In the genomic region with DNA sequence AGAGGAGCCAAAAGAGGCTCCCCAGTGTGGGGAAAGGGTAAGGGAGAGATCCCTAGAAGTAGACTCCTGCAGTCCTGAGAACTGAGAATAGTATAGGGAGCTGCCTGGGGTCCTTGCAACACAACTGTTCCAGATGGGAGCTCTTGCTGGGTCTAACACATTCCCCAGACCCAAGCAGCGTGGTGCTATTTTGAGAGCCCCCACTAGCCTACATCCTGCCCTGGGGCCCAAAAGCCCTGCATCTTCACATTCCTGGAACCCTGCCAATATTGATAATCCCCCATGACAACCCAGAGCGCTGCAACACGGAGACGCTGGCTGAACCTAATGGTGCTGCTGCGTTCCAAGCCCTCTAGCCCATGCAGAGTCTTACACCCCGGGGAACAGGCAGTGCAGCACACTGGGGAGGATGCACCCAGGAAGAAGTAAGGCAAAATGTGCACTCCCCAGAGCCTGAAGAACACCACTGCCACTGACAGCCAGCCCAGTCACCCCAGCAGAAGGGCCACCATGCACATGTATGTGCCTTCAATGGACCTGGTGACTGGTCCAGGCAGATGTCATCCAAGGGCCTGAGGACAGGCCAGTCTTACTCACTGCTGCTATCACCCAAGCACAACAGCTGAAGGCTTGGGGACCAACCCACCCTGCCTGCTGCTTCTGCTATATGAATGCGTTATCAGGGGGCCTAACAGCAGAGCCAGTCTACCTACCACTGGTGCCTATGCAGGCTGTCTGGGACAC, we compare ENCODE assay signal across 21 cellular contexts. TPM values are rescaled to one million over a fixed set of nuclear protein-coding genes. Genes with fewer than 3 reads are reported as not detected.
A peak's percentile ranks its signal among the peaks of the same experiment; 100 is the strongest.
DNase-seq lines count a peak whose midpoint lies in the region; FAIRE-seq and TF ChIP-seq lines count a peak whose summit lies in the region.
"Had no signal": no experiment of that assay in that cellular context is flagged by ENCODE, and none has a peak within 500 bp of the region (broad histone marks: within the 10 kb centered on the region; RNA-seq: fewer than 3 reads in every experiment).

No MANE protein-coding gene starts in this region.

- no peaks in the 10 kb centered on the region for H3K36me3 ChIP-seq in BE2C
- no peaks in the 10 kb centered on the region for H3K36me3 ChIP-seq in osteoblast (ENCODE audit: insufficient read depth, low read length)
- no peaks in the 10 kb centered on the region for H3K36me3 ChIP-seq in sigmoid colon

- H3K27ac ChIP-seq in osteoblast (ENCODE audit: low read depth, low read length) (no peak overlapping the region), sigmoid colon (no peak overlapping the region)
- H3K27ac ChIP-seq: testis had no signal

- no peak for TF ChIP-seq CTCF in BE2C (IDR thresholded peaks at IDR 0.05; ENCODE audit: low read depth, low read length)
- no peak for TF ChIP-seq CTCF in fibroblast of the aortic adventitia (IDR thresholded peaks at IDR 0.05; ENCODE audit: insufficient read depth, low read length)
- no peak for TF ChIP-seq CTCF in osteoblast (IDR thresholded peaks at IDR 0.05; ENCODE audit: extremely low read depth, low read depth, low read length)
- no peak for TF ChIP-seq CTCF in sigmoid colon (IDR thresholded peaks at IDR 0.05)

- no peak for FAIRE-seq in GM12892 (lab: Jason Lieb, UNC)

- TF ChIP-seq POLR2A in GM12892 (IDR thresholded peaks at IDR 0.05; ENCODE audit: low read depth, low read length), result no peak
- TF ChIP-seq POLR2A in sigmoid colon (IDR thresholded peaks at IDR 0.05), result no peak

- DNase-seq in BE2C, result peak; percentile 43
- peak; percentile 93 for DNase-seq in NCI-H82 (lab: John Stamatoyannopoulos, UW)
- DNase-seq in fibroblast of the aortic adventitia (ENCODE audit: low read depth), result peak; percentile 12
- peak; percentile 37 for DNase-seq in osteoblast (ENCODE audit: insufficient read length, low spot score, missing footprints)
- no peak for DNase-seq in cerebellar cortex (ENCODE audit: low spot score)
- DNase-seq in NCI-H2227 treated with DMSO at 0.1 percent for 48 hours (lab: John Stamatoyannopoulos, UW), result no peak
- DNase-seq in GM12892 (ENCODE audit: insufficient read length), result no peak
- no peak for DNase-seq in sigmoid colon
- DNase-seq: activated CD4-positive, alpha-beta T cell treated with anti-CD3 and anti-CD28 coated beads for 1 hour; activated CD8-positive, alpha-beta memory T cell treated with anti-CD3 and anti-CD28 coated beads for 24 hours; activated naive CD4-positive, alpha-beta T cell treated with anti-CD3 and anti-CD28 coated beads for 36 hours; activated T-cell treated with anti-CD3 and anti-CD28 coated beads, Interleukin-2, amount 50 U/mL, for 4 hours; anterior cingulate cortex; CD4-positive, CD25-positive, alpha-beta regulatory T cell; DMS 273 treated with DMSO at 0.1 percent for 48 hours; effector memory CD8-positive, alpha-beta T cell; GDM1; mucosa of descending colon; nucleus accumbens; testis had no signal

- peaks cover 4% of the 10 kb centered on the region for H3K4me1 ChIP-seq in BE2C
- peaks cover 12% of the 10 kb centered on the region for H3K4me1 ChIP-seq in osteoblast (ENCODE audit: insufficient read depth, low read length)
- peaks cover 0 to 19% (median 7%) of the 10 kb centered on the region in 4 donors for H3K4me1 ChIP-seq in sigmoid colon
- H3K4me1 ChIP-seq: testis had no signal

- no peak overlapping the region for H2AFZ ChIP-seq in osteoblast (ENCODE audit: low read length)

- no peaks in the 10 kb centered on the region for H3K9me3 ChIP-seq in BE2C
- H3K9me3 ChIP-seq in osteoblast (ENCODE audit: low read depth, low read length), result no peaks in the 10 kb centered on the region
- no peaks in the 10 kb centered on the region for H3K9me3 ChIP-seq in sigmoid colon
- H3K9me3 ChIP-seq: mucosa of descending colon, testis had no signal

- WGBS in sigmoid colon, 2 donors, result 83 to 90% methylated on average over 7 of the region's 7 CpGs

- H4K20me1 ChIP-seq in osteoblast (ENCODE audit: insufficient read depth, low read length), result peaks cover 2% of the 10 kb centered on the region

- H3K27me3 ChIP-seq in BE2C, result no peaks in the 10 kb centered on the region
- no peaks in the 10 kb centered on the region for H3K27me3 ChIP-seq in osteoblast (ENCODE audit: insufficient read depth, low read length)
- no peaks in the 10 kb centered on the region for H3K27me3 ChIP-seq in sigmoid colon
- H3K27me3 ChIP-seq: testis had no signal

- no peak for TF ChIP-seq EP300 in sigmoid colon (IDR thresholded peaks at IDR 0.05)

- H3K79me2 ChIP-seq in osteoblast (ENCODE audit: insufficient read depth, low read length), result peaks cover 12% of the 10 kb centered on the region

- H3K4me2 ChIP-seq in osteoblast (ENCODE audit: insufficient read depth, low read length), result no peak overlapping the region

- H3K4me3 ChIP-seq in BE2C (ENCODE audit: low read depth, low read length) (peak overlapping the region; percentile 2; the same call in 1 of the 2 replicates), fibroblast of the aortic adventitia (ENCODE audit: low read depth, low read length) (no peak overlapping the region), osteoblast (ENCODE audit: insufficient read depth, low read length) (no peak overlapping the region), sigmoid colon (no peak overlapping the region)
- H3K4me3 ChIP-seq: mucosa of descending colon, testis had no signal

- intact Hi-C loops in sigmoid colon (cut with DNase I), result no loop called here

RNA-seq across cellular contexts. Expression of gene RNF217, which starts 7.0 kb away (rescaled TPM):
- 8.6 TPM for polyA plus RNA-seq in BE2C (2012; ENCODE audit: insufficient read depth, insufficient read length, low read depth)
- total RNA-seq in fibroblast of the aortic adventitia (ENCODE audit: low replicate concordance) (24.9 and 25.3 TPM in 2 replicates), osteoblast (22.8 and 24.8 TPM in 2 replicates), sigmoid colon (10 to 100 TPM; 35.7 to 55.9 (median 49.2) TPM)
- not detected for polyA plus RNA-seq in GM12892 (2012; ENCODE audit: missing spikeins)
- 1 to 10 TPM; 1.8 to 3.0 (median 1.8) TPM for polyA plus RNA-seq in sigmoid colon
- total RNA-seq: HT-29 had no signal
- polyA plus RNA-seq: CD4-positive, CD25-positive, alpha-beta regulatory T cell had no signal

Comparison
In these comparisons a context has a peak if more than half of its experiments do, and no peak if none do; other contexts are left out.
1. DNase-seq: peak in BE2C (single experiment), NCI-H82 (single experiment), fibroblast of the aortic adventitia (single experiment) and osteoblast (single experiment); none in cerebellar cortex (single experiment), NCI-H2227 treated with DMSO at 0.1 percent for 48 hours (single experiment), GM12892 (single experiment) and sigmoid colon (single experiment).